Comparison of ENCODE assay signal across 1 cellular context in genomic region chr5:2750758-2751464, GRCh38.
TF ChIP-seq lines count a peak whose summit lies in the region.

No MANE protein-coding gene starts in this region.

TF ChIP-seq in H1, 55 proteins besides CTCF, POLR2A, EP300 and RAD21:
- TF ChIP-seq POU5F1 (IDR thresholded peaks at IDR 0.05; ENCODE audit: low read depth, low read length) (no peak), NANOG (IDR thresholded peaks at IDR 0.05; ENCODE audit: insufficient read depth, low read depth, low read length, poor library complexity, severe bottlenecking) (no peak), KDM4A (IDR thresholded peaks at IDR 0.05; ENCODE audit: low read depth, low read length, severe bottlenecking) (peak; percentile 41), HDAC6 (IDR thresholded peaks at IDR 0.05; ENCODE audit: low read depth, low read length) (no peak), RBBP5 (IDR thresholded peaks at IDR 0.05; ENCODE audit: borderline replicate concordance, low read depth, low read length) (peak; percentile 56; the same call in 1 of the 2 replicates), SP4 (IDR thresholded peaks at IDR 0.05; ENCODE audit: low read length) (no peak), JUN (IDR thresholded peaks at IDR 0.05; ENCODE audit: low read depth, low read length) (no peak), EGR1 (IDR thresholded peaks at IDR 0.05; ENCODE audit: borderline replicate concordance, low read depth, low read length) (no peak), SIRT6 (IDR thresholded peaks at IDR 0.05; ENCODE audit: low read length) (no peak), CHD2 (IDR thresholded peaks at IDR 0.05; ENCODE audit: low read length) (no peak), MAFK (IDR thresholded peaks at IDR 0.05; ENCODE audit: low read depth, low read length) (no peak), SP1 (IDR thresholded peaks at IDR 0.05; ENCODE audit: low read depth, low read length) (no peak), SIN3A (conservative IDR thresholded peaks at IDR 0.05 in 1 of 2, IDR thresholded peaks at IDR 0.05 in 1 of 2; ENCODE audit: low read depth in 1 of 2, low read length in 2 of 2) (peak in 1 of 2 experiments; percentile 34; a peak in 1 of 4 replicates), ZNF274 (IDR thresholded peaks at IDR 0.05; ENCODE audit: borderline replicate concordance, extremely low read depth, low read length) (no peak), BRCA1 (IDR thresholded peaks at IDR 0.05; ENCODE audit: low read depth, low read length) (no peak), TAF7 (optimal IDR thresholded peaks at IDR 0.05; ENCODE audit: borderline replicate concordance, low read depth, low read length) (peak; percentile 85), TAF1 (IDR thresholded peaks at IDR 0.05; ENCODE audit: low read depth, low read length) (peak; percentile 71; the same call in 1 of the 2 replicates), POLR2AphosphoS5 (IDR thresholded peaks at IDR 0.05; ENCODE audit: low read depth, low read length) (peak; percentile 88), SIX5 (IDR thresholded peaks at IDR 0.05; ENCODE audit: low read depth, low read length) (no peak), KDM1A (IDR thresholded peaks at IDR 0.05; ENCODE audit: borderline replicate concordance, low read length) (no peak), RFX5 (IDR thresholded peaks at IDR 0.05; ENCODE audit: borderline replicate concordance, low read depth, low read length) (no peak)
- TF ChIP-seq, protein P1, sequence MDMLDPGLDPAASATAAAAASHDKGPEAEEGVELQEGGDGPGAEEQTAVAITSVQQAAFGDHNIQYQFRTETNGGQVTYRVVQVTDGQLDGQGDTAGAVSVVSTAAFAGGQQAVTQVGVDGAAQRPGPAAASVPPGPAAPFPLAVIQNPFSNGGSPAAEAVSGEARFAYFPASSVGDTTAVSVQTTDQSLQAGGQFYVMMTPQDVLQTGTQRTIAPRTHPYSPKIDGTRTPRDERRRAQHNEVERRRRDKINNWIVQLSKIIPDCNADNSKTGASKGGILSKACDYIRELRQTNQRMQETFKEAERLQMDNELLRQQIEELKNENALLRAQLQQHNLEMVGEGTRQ (IDR thresholded peaks at IDR 0.05; ENCODE audit: low read length): no peak
